In genomic region chr17:64037802-64038201, GRCh38 we compare ENCODE assay signal across 14 cellular contexts. TPM values are rescaled to one million over a fixed set of nuclear protein-coding genes. Genes with fewer than 3 reads are reported as not detected.
DNase-seq lines count a peak whose midpoint lies in the region; ATAC-seq and TF ChIP-seq lines count a peak whose summit lies in the region.
"Had no signal": no experiment of that assay in that cellular context is flagged by ENCODE, and none has a peak within 500 bp of the region (broad histone marks: within the 10 kb centered on the region; RNA-seq: fewer than 3 reads in every experiment).

No MANE protein-coding gene starts in this region.

- intact Hi-C loops in activated CD4-positive, alpha-beta memory T cell treated with anti-CD3 and anti-CD28 coated beads for 36 hours (cut with micrococcal nuclease) = no loop called here

- no peak for TF ChIP-seq CTCF in omental fat pad (IDR thresholded peaks at IDR 0.05)

- peaks cover 70% of the 10 kb centered on the region for H3K36me3 Mint-ChIP-seq in activated CD4-positive, alpha-beta memory T cell treated with anti-CD3 and anti-CD28 coated beads, Interleukin-2, amount 10 ng/mL, durations not matched to agents 7 days and 5 days (ENCODE audit: low read depth)
- H3K36me3 Mint-ChIP-seq in activated CD4-positive, alpha-beta memory T cell treated with anti-CD3 and anti-CD28 coated beads for 36 hours = peaks cover 20% of the 10 kb centered on the region
- peaks cover 60% of the 10 kb centered on the region for H3K36me3 Mint-ChIP-seq in effector memory CD8-positive, alpha-beta T cell (ENCODE audit: insufficient read depth)

- H3K9me3 Mint-ChIP-seq in activated CD4-positive, alpha-beta memory T cell treated with anti-CD3 and anti-CD28 coated beads, Interleukin-2, amount 10 ng/mL, durations not matched to agents 7 days and 5 days = no peaks in the 10 kb centered on the region
- H3K9me3 Mint-ChIP-seq in activated CD4-positive, alpha-beta memory T cell treated with anti-CD3 and anti-CD28 coated beads for 36 hours = no peaks in the 10 kb centered on the region
- H3K9me3 Mint-ChIP-seq in effector memory CD8-positive, alpha-beta T cell = no peaks in the 10 kb centered on the region
- H3K9me3 Mint-ChIP-seq: GM23338, H9 had no signal

- H3K4me1 Mint-ChIP-seq in activated CD4-positive, alpha-beta memory T cell treated with anti-CD3 and anti-CD28 coated beads, Interleukin-2, amount 10 ng/mL, durations not matched to agents 7 days and 5 days = peaks cover 12% of the 10 kb centered on the region
- H3K4me1 Mint-ChIP-seq in activated CD4-positive, alpha-beta memory T cell treated with anti-CD3 and anti-CD28 coated beads for 36 hours (ENCODE audit: low read depth) = peaks cover 10% of the 10 kb centered on the region
- H3K4me1 Mint-ChIP-seq in effector memory CD8-positive, alpha-beta T cell (ENCODE audit: low read depth in 2 of 2) = peaks cover 0 to 16% of the 10 kb centered on the region in 2 donors

- no peak overlapping the region for H3K4me3 Mint-ChIP-seq in activated CD4-positive, alpha-beta memory T cell treated with anti-CD3 and anti-CD28 coated beads, Interleukin-2, amount 10 ng/mL, durations not matched to agents 7 days and 5 days
- H3K4me3 Mint-ChIP-seq in activated CD4-positive, alpha-beta memory T cell treated with anti-CD3 and anti-CD28 coated beads for 36 hours = no peak overlapping the region
- no peak overlapping the region for H3K4me3 Mint-ChIP-seq in effector memory CD8-positive, alpha-beta T cell
- H3K4me3 Mint-ChIP-seq: CD4-positive, CD25-positive, alpha-beta regulatory T cell; GM23338; H9 had no signal

- no peaks in the 10 kb centered on the region for H3K27me3 Mint-ChIP-seq in activated CD4-positive, alpha-beta memory T cell treated with anti-CD3 and anti-CD28 coated beads, Interleukin-2, amount 10 ng/mL, durations not matched to agents 7 days and 5 days
- no peaks in the 10 kb centered on the region for H3K27me3 Mint-ChIP-seq in activated CD4-positive, alpha-beta memory T cell treated with anti-CD3 and anti-CD28 coated beads for 36 hours
- H3K27me3 Mint-ChIP-seq in effector memory CD8-positive, alpha-beta T cell = no peaks in the 10 kb centered on the region
- H3K27me3 Mint-ChIP-seq: CD4-positive, CD25-positive, alpha-beta regulatory T cell had no signal

- CTCF ChIA-PET in activated CD4-positive, alpha-beta memory T cell treated with anti-CD3 and anti-CD28 coated beads, Interleukin-2, amount 10 ng/mL, durations not matched to agents 7 days and 5 days (lab: Charles Lee) = interaction anchor here (2.8 kb wide), 1 partner anchor 9 kb away, joined by 9 read pairs; no protein-coding TSS in a partner anchor
- CTCF ChIA-PET in activated CD4-positive, alpha-beta memory T cell treated with anti-CD3 and anti-CD28 coated beads for 36 hours (lab: Charles Lee) = interaction anchor here (2.1 kb wide), 1 partner anchor 9 kb away, joined by 15 read pairs; no protein-coding TSS in a partner anchor

- POLR2A ChIA-PET in activated CD4-positive, alpha-beta memory T cell treated with anti-CD3 and anti-CD28 coated beads, Interleukin-2, amount 10 ng/mL, durations not matched to agents 7 days and 5 days (lab: Charles Lee) = interaction anchor here (1.3 kb wide), 1 partner anchor 108 kb away, joined by 3 read pairs; no protein-coding TSS in a partner anchor
- POLR2A ChIA-PET in activated CD4-positive, alpha-beta memory T cell treated with anti-CD3 and anti-CD28 coated beads for 36 hours (lab: Charles Lee) = no interaction called here

- peak overlapping the region; percentile 34 for H3K27ac Mint-ChIP-seq in activated CD4-positive, alpha-beta memory T cell treated with anti-CD3 and anti-CD28 coated beads, Interleukin-2, amount 10 ng/mL, durations not matched to agents 7 days and 5 days
- no peak overlapping the region for H3K27ac Mint-ChIP-seq in activated CD4-positive, alpha-beta memory T cell treated with anti-CD3 and anti-CD28 coated beads for 36 hours
- peak overlapping the region; percentile 26 to 59 for H3K27ac Mint-ChIP-seq in effector memory CD8-positive, alpha-beta T cell
- H3K27ac Mint-ChIP-seq: GM23338, H9 had no signal

- no peak for DNase-seq in activated CD4-positive, alpha-beta memory T cell treated with anti-CD3 and anti-CD28 coated beads, Interleukin-2, amount 10 ng/mL, durations not matched to agents 7 days and 5 days
- DNase-seq in activated CD4-positive, alpha-beta memory T cell treated with anti-CD3 and anti-CD28 coated beads for 36 hours = no peak
- DNase-seq in LoVo (ENCODE audit: low spot score) (peak; percentile 7), omental fat pad (ENCODE audit: low spot score) (no peak)
- no peak for DNase-seq in effector memory CD8-positive, alpha-beta T cell
- DNase-seq in stimulated activated CD4-positive, alpha-beta T cell treated with anti-CD3 and anti-CD28 coated beads, Interleukin-1b, Interleukin-23, amount 100 ng/mL, for 48 hours = no peak
- DNase-seq: ACHN; CD4-positive, CD25-positive, alpha-beta regulatory T cell; DMS79; H9 had no signal

- ATAC-seq in effector memory CD8-positive, alpha-beta T cell (replicated peaks) = no peak
- ATAC-seq in omental fat pad (ENCODE audit: low FRiP score) (no peak), HG02623 (IDR thresholded peaks at IDR 0.05; ENCODE audit: unreplicated experiment) (no peak)
- ATAC-seq: GM12878, GM23338 had no signal

RNA-seq across cellular contexts. Expression of gene ICAM2, which starts 17.4 kb away (rescaled TPM):
- 100 to 1,000 TPM; 118 to 122 TPM for total RNA-seq in activated CD4-positive, alpha-beta memory T cell treated with anti-CD3 and anti-CD28 coated beads, Interleukin-2, amount 10 ng/mL, durations not matched to agents 7 days and 5 days
- 10 to 100 TPM; 65.0 to 66.7 TPM for total RNA-seq in activated CD4-positive, alpha-beta memory T cell treated with anti-CD3 and anti-CD28 coated beads for 36 hours
- total RNA-seq in omental fat pad = 100 to 1,000 TPM in 3 of 4 donors, 10 to 100 TPM in 1; 57.7 to 252 (median 137) TPM
- total RNA-seq: G401 had no signal

RNA-seq across cellular contexts. Expression of gene PRR29, which starts 39.7 kb away (rescaled TPM):
- 10 to 100 TPM; 12.0 to 15.1 TPM for total RNA-seq in activated CD4-positive, alpha-beta memory T cell treated with anti-CD3 and anti-CD28 coated beads, Interleukin-2, amount 10 ng/mL, durations not matched to agents 7 days and 5 days
- 1 to 10 TPM; 2.0 to 3.4 TPM for total RNA-seq in activated CD4-positive, alpha-beta memory T cell treated with anti-CD3 and anti-CD28 coated beads for 36 hours
- total RNA-seq in omental fat pad = 1 to 10 TPM in 1 of 4 donors, under 1 TPM in 3; 0.19 to 1.1 (median 0.55) TPM
